In the genomic region with DNA sequence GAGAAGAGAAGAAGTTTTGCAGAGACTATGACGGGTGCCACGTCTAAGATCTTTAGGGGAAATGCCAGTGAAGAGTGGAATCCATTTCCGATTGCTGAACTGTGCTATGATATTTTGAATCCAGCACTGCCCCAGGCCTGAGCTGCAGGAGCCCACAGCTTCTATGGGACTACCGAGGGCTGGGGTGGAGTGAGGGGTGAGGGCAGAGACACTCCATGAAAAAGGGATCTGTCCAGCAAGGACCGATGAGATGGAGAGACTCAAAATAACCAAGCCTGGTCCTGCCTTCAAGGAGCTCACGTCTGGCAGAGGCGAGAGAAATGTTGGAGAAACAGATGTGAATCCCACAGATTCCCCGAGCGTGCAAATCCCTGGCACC, we compare ENCODE assay signal across 7 cellular contexts.
DNase-seq lines count a peak whose midpoint lies in the region; ATAC-seq and TF ChIP-seq lines count a peak whose summit lies in the region.

No MANE protein-coding gene starts in this region.

- intact Hi-C loops in adrenal gland (cut with DNase I), result no loop called here

- H3K4me3 ChIP-seq in adrenal gland, result peak overlapping the region in 2 of 4 donors; percentile 15 to 51

- H3K36me3 ChIP-seq in adrenal gland (replicated peaks in 1 of 2), result no peaks in the 10 kb centered on the region

- no peak for TF ChIP-seq CTCF in adrenal gland (IDR thresholded peaks at IDR 0.05)

- peaks cover 9 to 12% of the 10 kb centered on the region in 2 donors for H3K4me1 ChIP-seq in adrenal gland (replicated peaks in 1 of 2)

- 22 to 30% (median 27%) methylated on average over 9 of the region's 9 CpGs for WGBS in adrenal gland, 4 donors

- TF ChIP-seq POLR2A in adrenal gland (IDR thresholded peaks at IDR 0.05), result no peak

- DNase-seq in adrenal gland, result no peak
- DNase-seq in iPS-NIHi7 (ENCODE audit: extremely low spot score), result peak; percentile 39
- DNase-seq in substantia nigra (lab: John Stamatoyannopoulos, UW), result no peak
- DNase-seq in NOMO-1 treated with DMSO at 0.1 percent for 48 hours (lab: John Stamatoyannopoulos, UW; ENCODE audit: unreplicated experiment), result no peak

- H3K27me3 ChIP-seq in adrenal gland, result peaks cover 4% of the 10 kb centered on the region

- H3K27ac ChIP-seq in adrenal gland, result peak overlapping the region in 4 of 5 donors; percentile 12 to 78 (median 54)
- peak overlapping the region; percentile 49 for H3K27ac ChIP-seq in substantia nigra (ENCODE audit: low read depth, low read length, poor library complexity, severe bottlenecking)

- H3K9me3 ChIP-seq in adrenal gland (replicated peaks in 1 of 3), result no peaks in the 10 kb centered on the region

- peak; percentile 22 for ATAC-seq in HG03432 (IDR thresholded peaks at IDR 0.05; ENCODE audit: unreplicated experiment)
- no peak for ATAC-seq in HG02884 (IDR thresholded peaks at IDR 0.05; ENCODE audit: unreplicated experiment)
- ATAC-seq in GM18520 (IDR thresholded peaks at IDR 0.05; ENCODE audit: unreplicated experiment), result no peak
